ENCODE assay signal across 6 cellular contexts in the genomic region with DNA sequence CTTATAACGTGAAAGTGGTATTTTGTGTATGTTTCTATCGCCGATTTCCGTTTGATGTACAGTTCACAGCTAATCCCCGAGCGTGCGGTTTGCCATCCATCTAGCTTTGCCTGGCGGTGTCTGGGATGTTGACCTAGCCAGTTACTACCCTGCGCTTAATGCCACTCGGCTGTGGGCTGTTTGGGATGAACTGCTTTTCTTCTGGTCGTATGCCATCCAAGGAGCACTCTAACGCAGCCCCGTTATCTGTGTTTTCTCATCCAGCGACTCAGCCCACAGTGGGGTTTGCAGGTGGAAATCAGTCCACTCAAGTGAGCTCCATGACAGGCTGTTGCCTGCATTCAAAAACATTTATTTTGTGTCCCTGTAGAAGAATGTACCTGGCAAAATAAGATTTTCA.
"Had no signal": no experiment of that assay in that cellular context is flagged by ENCODE, and none has a peak within 500 bp of the region (broad histone marks: within the 10 kb centered on the region; RNA-seq: fewer than 3 reads in every experiment).

No MANE protein-coding gene starts in this region.

- H3K9ac ChIP-seq: GM23248 had no signal

- H3K4me3 ChIP-seq: GM23248, K562 had no signal

- ATAC-seq: K562 had no signal

- H2AFZ ChIP-seq: GM23248 had no signal

- DNase-seq: GM23248, H9, HCEC 1CT, IMR-90, KG1 had no signal

- H3K27ac ChIP-seq: GM23248 had no signal
